Comparison of ENCODE assay signal across 10 cellular contexts in the genomic region with DNA sequence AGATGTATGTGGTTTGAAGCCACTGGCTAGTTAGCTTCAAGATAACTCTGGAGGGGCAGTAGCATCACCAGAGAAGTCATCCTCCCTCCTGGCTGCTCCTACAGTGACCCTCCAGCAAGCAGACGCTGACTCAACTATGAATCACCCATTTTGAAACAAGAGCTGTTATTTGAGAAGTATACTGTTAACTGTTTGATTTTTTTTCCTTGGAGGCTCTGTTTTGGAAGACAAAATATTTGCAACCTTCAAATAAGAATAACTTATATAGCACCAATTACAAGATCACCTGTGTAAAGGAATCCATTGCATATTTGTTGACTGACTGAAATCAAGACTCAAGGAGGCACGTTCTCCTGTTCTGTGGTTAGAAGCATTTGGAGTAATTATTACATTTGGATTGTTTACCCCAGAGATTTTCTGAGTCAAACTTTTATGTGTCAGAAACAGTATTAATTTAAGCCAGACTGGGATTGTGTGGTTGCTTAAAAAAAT.
DNase-seq lines count a peak whose midpoint lies in the region; ATAC-seq, FAIRE-seq and TF ChIP-seq lines count a peak whose summit lies in the region.
"Had no signal": no experiment of that assay in that cellular context is flagged by ENCODE, and none has a peak within 500 bp of the region (broad histone marks: within the 10 kb centered on the region; RNA-seq: fewer than 3 reads in every experiment).

No MANE protein-coding gene starts in this region.

- ATAC-seq in HepG2, result no peak
- ATAC-seq in stimulated activated memory B cell treated with anti-CD40 and anti-IgM and Interleukin-4, amounts not matched to agents 10 μg/mL and 1 μg/mL and 100 μg/mL, for 72 hours, result no peak

- no peaks in the 10 kb centered on the region for H4K20me1 ChIP-seq in HepG2 (ENCODE audit: insufficient read depth, low read length)

- H3K79me2 ChIP-seq in HepG2 (ENCODE audit: insufficient read depth, low read length), result no peaks in the 10 kb centered on the region

- POLR2A ChIA-PET in AG04449 (lab: Yijun Ruan, JAX), result interaction anchor here (0.6 to 1.4 kb wide), 5 partner anchors 28 to 456 kb away, joined by 3 to 5 read pairs (median 3); no protein-coding TSS in a partner anchor
- POLR2A ChIA-PET in HepG2 (lab: Yijun Ruan, JAX), result no interaction called here

- H3K4me1 ChIP-seq in HepG2 (ENCODE audit: insufficient read depth, low read length), result no peaks in the 10 kb centered on the region

- H3K27ac Mint-ChIP-seq in stimulated activated memory B cell treated with anti-CD40 and anti-IgM and Interleukin-4, amounts not matched to agents 10 μg/mL and 1 μg/mL and 100 μg/mL, for 72 hours, result no peak overlapping the region
- H3K27ac Mint-ChIP-seq: H9 had no signal

- intact Hi-C loops in HepG2 (cut with micrococcal nuclease; ENCODE audit: unreplicated experiment), result no loop called here

- BruUV-seq in HepG2 (replicated peaks; lab: Mats Ljungman, UMichigan), result no TSS peak

- H3K27me3 Mint-ChIP-seq in stimulated activated memory B cell treated with anti-CD40 and anti-IgM and Interleukin-4, amounts not matched to agents 10 μg/mL and 1 μg/mL and 100 μg/mL, for 72 hours, result peaks cover 20% of the 10 kb centered on the region

- H3K4me2 ChIP-seq in HepG2 (ENCODE audit: low read depth, low read length), result no peak overlapping the region

- WGBS in HepG2 (ENCODE audit: low lambda C conversion rate), result 2% methylated on average over 2 of the region's 2 CpGs

- no peak for TF ChIP-seq RAD21 in HepG2 (CRISPR knock-in tag; IDR thresholded peaks at IDR 0.05)

- H3K9me3 ChIP-seq in HepG2 (ENCODE audit: low read length), result no peaks in the 10 kb centered on the region

- no peak overlapping the region for H3K27ac ChIP-seq in HepG2 (ENCODE audit: extremely low read length, insufficient read depth, low read length)

- TF ChIP-seq POLR2A in HepG2 (IDR thresholded peaks at IDR 0.05; ENCODE audit: insufficient read depth in 1 of 2, low read depth in 2 of 2, low read length in 2 of 2), result no peak

- no peak overlapping the region for H3K4me3 ChIP-seq in AG04449 (ENCODE audit: low read depth, low read length)
- H3K4me3 ChIP-seq in astrocyte of the spinal cord (ENCODE audit: low read depth, low read length), result no peak overlapping the region
- no peak overlapping the region for H3K4me3 ChIP-seq in HepG2 (replicated peaks in 1 of 3; ENCODE audit: insufficient read depth in 1 of 3, low read depth in 2 of 3, low read length in 3 of 3)

- H2AFZ ChIP-seq in HepG2 (ENCODE audit: low read length), result no peak overlapping the region

- H3K9me3 Mint-ChIP-seq in stimulated activated memory B cell treated with anti-CD40 and anti-IgM and Interleukin-4, amounts not matched to agents 10 μg/mL and 1 μg/mL and 100 μg/mL, for 72 hours, result no peaks in the 10 kb centered on the region
- H3K9me3 Mint-ChIP-seq: H9 had no signal

- TF ChIP-seq CTCF in AG04449 (IDR thresholded peaks at IDR 0.05; ENCODE audit: insufficient read depth, low read length, missing control alignments) (no peak), astrocyte of the spinal cord (IDR thresholded peaks at IDR 0.05; ENCODE audit: low read depth, low read length) (no peak), HepG2 (CRISPR knock-in tag; IDR thresholded peaks at IDR 0.05) (no peak)

- peaks cover 0 to 4% of the 10 kb centered on the region in 2 experiments; a peak in 1 of 5 replicates for H3K27me3 ChIP-seq in HepG2 (ENCODE audit: control insufficient read depth in 1 of 2, insufficient read depth in 2 of 2, low read length in 2 of 2)

- in situ Hi-C loops in astrocyte of the spinal cord (cut with HindIII; ENCODE audit: low sequenced_read_pairs) (no loop called here), HepG2 (cut with HindIII; ENCODE audit: extremely low pct_ligation_motif_present, low pct_unique_long_range_greater_than_20kb) (no loop called here)

- no peak overlapping the region for H3K4me3 Mint-ChIP-seq in stimulated activated memory B cell treated with anti-CD40 and anti-IgM and Interleukin-4, amounts not matched to agents 10 μg/mL and 1 μg/mL and 100 μg/mL, for 72 hours
- H3K4me3 Mint-ChIP-seq: H9 had no signal

- CTCF ChIA-PET in AG04449 (lab: Yijun Ruan, JAX), result interaction anchor here (0.9 to 5.1 kb wide), 9 partner anchors 10 to 456 kb away, joined by 3 to 20 read pairs (median 4); no protein-coding TSS in a partner anchor
- CTCF ChIA-PET in HepG2 (lab: Yijun Ruan, JAX; ENCODE audit: low intra/inter-chr PET ratio, low total read pairs), result no interaction called here

- FAIRE-seq in HepG2 (lab: Jason Lieb, UNC), result no peak

- DNase-seq in AG04449 (ENCODE audit: low read depth, low spot score), result peak; percentile 82
- peak; percentile 74 for DNase-seq in HPDE6-E6E7 (ENCODE audit: extremely low spot score)
- peak; percentile 96 for DNase-seq in astrocyte of the spinal cord (ENCODE audit: low read depth, low spot score)
- peak; percentile 9 for DNase-seq in HepG2 (ENCODE audit: low spot score)
- no peak for DNase-seq in NCI-H524 treated with DMSO at 0.1 percent for 48 hours (lab: John Stamatoyannopoulos, UW)
- DNase-seq in NCI-H146 treated with DMSO at 0.1 percent for 48 hours (lab: John Stamatoyannopoulos, UW; ENCODE audit: unreplicated experiment), result no peak
- DNase-seq in HuH-7 (ENCODE audit: low spot score), result no peak
- DNase-seq: activated T-cell treated with anti-CD3 and anti-CD28 coated beads, Interleukin-2, amount 50 U/mL, for 1 hour; H9 had no signal

- TF ChIP-seq EP300 in HepG2 (IDR thresholded peaks at IDR 0.05; ENCODE audit: low read depth in 2 of 2, low read length in 2 of 2) (no peak), HepG2 (CRISPR knock-in tag; IDR thresholded peaks at IDR 0.05; ENCODE audit: borderline replicate concordance) (no peak)

- no peaks in the 10 kb centered on the region for H3K36me3 Mint-ChIP-seq in stimulated activated memory B cell treated with anti-CD40 and anti-IgM and Interleukin-4, amounts not matched to agents 10 μg/mL and 1 μg/mL and 100 μg/mL, for 72 hours

- no peak overlapping the region for H3K9ac ChIP-seq in HepG2 (ENCODE audit: insufficient read depth, low read depth, low read length)

- no peaks in the 10 kb centered on the region for H3K36me3 ChIP-seq in HepG2 (replicated peaks in 1 of 2; ENCODE audit: control insufficient read depth in 1 of 2, insufficient read depth in 2 of 2, low read length in 2 of 2)

- H3K4me1 Mint-ChIP-seq in stimulated activated memory B cell treated with anti-CD40 and anti-IgM and Interleukin-4, amounts not matched to agents 10 μg/mL and 1 μg/mL and 100 μg/mL, for 72 hours, result no peaks in the 10 kb centered on the region

TF ChIP-seq in HepG2, 621 proteins besides CTCF, POLR2A, EP300 and RAD21:
- TF ChIP-seq FOSL2 (CRISPR knock-in tag; IDR thresholded peaks at IDR 0.05), result peak; percentile 47
- TF ChIP-seq, protein P1, sequence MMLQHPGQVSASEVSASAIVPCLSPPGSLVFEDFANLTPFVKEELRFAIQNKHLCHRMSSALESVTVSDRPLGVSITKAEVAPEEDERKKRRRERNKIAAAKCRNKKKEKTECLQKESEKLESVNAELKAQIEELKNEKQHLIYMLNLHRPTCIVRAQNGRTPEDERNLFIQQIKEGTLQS (CRISPR knock-in tag; IDR thresholded peaks at IDR 0.05), result no peak

Comparison
In these comparisons a context has a peak if more than half of its experiments do, and no peak if none do; other contexts are left out.
1. DNase-seq: peak in AG04449 (single experiment), HPDE6-E6E7 (single experiment), astrocyte of the spinal cord (single experiment) and HepG2 (single experiment); none in NCI-H524 treated with DMSO at 0.1 percent for 48 hours (single experiment), NCI-H146 treated with DMSO at 0.1 percent for 48 hours (single experiment) and HuH-7 (single experiment).